In genomic region chr11:75212463-75212862, GRCh38 we compare ENCODE assay signal across 28 cellular contexts. TPM values are rescaled to one million over a fixed set of nuclear protein-coding genes. Genes with fewer than 3 reads are reported as not detected.
"Had no signal": no experiment of that assay in that cellular context is flagged by ENCODE, and none has a peak within 500 bp of the region (broad histone marks: within the 10 kb centered on the region; RNA-seq: fewer than 3 reads in every experiment).

No MANE protein-coding gene starts in this region.

- H3K4me3 Mint-ChIP-seq: naive thymus-derived CD8-positive, alpha-beta T cell; nephron; neural crest cell; stimulated activated memory B cell treated with anti-CD40 and anti-IgM and Interleukin-4, amounts not matched to agents 10 μg/mL and 1 μg/mL and 100 μg/mL, for 72 hours; stimulated activated naive CD8-positive, alpha-beta T cell treated with anti-CD3 and anti-CD28 coated beads, Interleukin-15, amount 100 ng/mL, for 72 hours; type B pancreatic cell had no signal

- H3K9me3 Mint-ChIP-seq: nephron; neural crest cell; stimulated activated memory B cell treated with anti-CD40 and anti-IgM and Interleukin-4, amounts not matched to agents 10 μg/mL and 1 μg/mL and 100 μg/mL, for 72 hours; stimulated activated naive CD8-positive, alpha-beta T cell treated with anti-CD3 and anti-CD28 coated beads, Interleukin-15, amount 100 ng/mL, for 72 hours; type B pancreatic cell had no signal

- H3K4me1 Mint-ChIP-seq: neural crest cell; stimulated activated memory B cell treated with anti-CD40 and anti-IgM and Interleukin-4, amounts not matched to agents 10 μg/mL and 1 μg/mL and 100 μg/mL, for 72 hours; stimulated activated naive CD8-positive, alpha-beta T cell treated with anti-CD3 and anti-CD28 coated beads, Interleukin-15, amount 100 ng/mL, for 72 hours had no signal

- ATAC-seq: left ventricle myocardium superior; lower lobe of right lung; naive thymus-derived CD8-positive, alpha-beta T cell; psoas muscle; stimulated activated memory B cell treated with anti-CD40 and anti-IgM and Interleukin-4, amounts not matched to agents 10 μg/mL and 1 μg/mL and 100 μg/mL, for 72 hours; stimulated activated naive CD8-positive, alpha-beta T cell treated with anti-CD3 and anti-CD28 coated beads, Interleukin-15, amount 100 ng/mL, for 72 hours had no signal

- H3K36me3 Mint-ChIP-seq: naive thymus-derived CD8-positive, alpha-beta T cell; stimulated activated memory B cell treated with anti-CD40 and anti-IgM and Interleukin-4, amounts not matched to agents 10 μg/mL and 1 μg/mL and 100 μg/mL, for 72 hours; type B pancreatic cell had no signal

- H3K27me3 ChIP-seq: right lobe of liver, tibial nerve, uterus had no signal

- H3K4me3 ChIP-seq: hepatocyte, lower lobe of right lung, psoas muscle, right atrium auricular region, right lobe of liver, smooth muscle cell, tibial nerve, uterus had no signal

- DNase-seq: islet precursor cell; left ventricle myocardium superior; lower lobe of right lung; mammary epithelial cell; mesenchymal stem cell; naive thymus-derived CD8-positive, alpha-beta T cell; psoas muscle; right lobe of liver; stimulated activated CD4-positive, alpha-beta T cell treated with anti-CD3 and anti-CD28 coated beads, Interleukin-1b, Interleukin-23, amount 100 ng/mL, for 48 hours; stimulated activated CD4-positive, alpha-beta T cell treated with anti-CD3 and anti-CD28 coated beads, Interleukin-2, amount 100 ng/mL, for 48 hours; stimulated activated CD4-positive, alpha-beta T cell treated with anti-CD3 and anti-CD28 coated beads, Interleukin-4, amount 100 ng/mL, for 4 hours; stimulated activated CD8-positive, alpha-beta memory T cell treated with anti-CD3 and anti-CD28 coated beads, Interleukin-4, amount 100 ng/mL, for 48 hours; stimulated activated naive CD4-positive, alpha-beta T cell treated with Interleukin-2 at 50 U/mL for 16 hours; stimulated activated naive CD8-positive, alpha-beta T cell treated with anti-CD3 and anti-CD28 coated beads, Interleukin-15, amount 100 ng/mL, for 72 hours; substantia nigra; uterus had no signal

- H3K27ac ChIP-seq: hepatocyte, lower lobe of right lung, parathyroid adenoma, psoas muscle, right atrium auricular region, right lobe of liver, tibial nerve, uterus had no signal

- H3K9me3 ChIP-seq: lower lobe of right lung, psoas muscle, right atrium auricular region, right lobe of liver, tibial nerve, uterus had no signal

- H3K27ac Mint-ChIP-seq: naive thymus-derived CD8-positive, alpha-beta T cell; nephron; stimulated activated memory B cell treated with anti-CD40 and anti-IgM and Interleukin-4, amounts not matched to agents 10 μg/mL and 1 μg/mL and 100 μg/mL, for 72 hours; stimulated activated naive CD8-positive, alpha-beta T cell treated with anti-CD3 and anti-CD28 coated beads, Interleukin-15, amount 100 ng/mL, for 72 hours; type B pancreatic cell had no signal

- H3K36me3 ChIP-seq: lower lobe of right lung, right atrium auricular region, right lobe of liver, tibial nerve, uterus had no signal

RNA-seq across cellular contexts. Expression of gene TPBGL, which starts 28.1 kb away (rescaled TPM):
- total RNA-seq: hepatocyte, left ventricle myocardium superior, osteoblast, right lobe of liver, skeletal muscle tissue, temporal lobe had no signal
